In genomic region chr3:47293822-47294221, GRCh38 we compare ENCODE assay signal across 18 cellular contexts.
"Had no signal": no experiment of that assay in that cellular context is flagged by ENCODE, and none has a peak within 500 bp of the region (broad histone marks: within the 10 kb centered on the region; RNA-seq: fewer than 3 reads in every experiment).

No MANE protein-coding gene starts in this region.

- H3K4me3 Mint-ChIP-seq: naive thymus-derived CD8-positive, alpha-beta T cell had no signal

- ATAC-seq: esophagus mucosa; heart left ventricle; mucosa of descending colon; naive thymus-derived CD8-positive, alpha-beta T cell had no signal

- FAIRE-seq: frontal cortex, islet of Langerhans, urothelium cell line had no signal

- DNase-seq: cortex of kidney; dorsolateral prefrontal cortex; effector CD8-positive, alpha-beta T cell; heart left ventricle; hypothalamus; kidney glomerular epithelial cell; mammary epithelial cell; mucosa of descending colon; naive thymus-derived CD8-positive, alpha-beta T cell; posterior cingulate gyrus; sigmoid colon; stimulated activated naive CD4-positive, alpha-beta T cell treated with Interleukin-2 at 50 U/mL for 16 hours; trophoblast cell had no signal

- H3K27me3 Mint-ChIP-seq: naive thymus-derived CD8-positive, alpha-beta T cell had no signal

- H3K27me3 ChIP-seq: dorsolateral prefrontal cortex, heart left ventricle, sigmoid colon had no signal

- H3K9me3 ChIP-seq: heart left ventricle, mucosa of descending colon, sigmoid colon had no signal

- H3K4me3 ChIP-seq: dorsolateral prefrontal cortex, heart left ventricle, mucosa of descending colon, sigmoid colon, skin epidermis had no signal

- H3K9me3 Mint-ChIP-seq: naive thymus-derived CD8-positive, alpha-beta T cell had no signal

- H3K27ac ChIP-seq: dorsolateral prefrontal cortex, heart left ventricle, sigmoid colon, skin epidermis had no signal
